ENCODE assay signal across 10 cellular contexts in genomic region chr4:48139688-48140087, GRCh38. TPM values are rescaled to one million over a fixed set of nuclear protein-coding genes. Genes with fewer than 3 reads are reported as not detected.
DNase-seq lines count a peak whose midpoint lies in the region; ATAC-seq and TF ChIP-seq lines count a peak whose summit lies in the region.
"Had no signal": no experiment of that assay in that cellular context is flagged by ENCODE, and none has a peak within 500 bp of the region (broad histone marks: within the 10 kb centered on the region; RNA-seq: fewer than 3 reads in every experiment).

No MANE protein-coding gene starts in this region.

- H3K36me3 ChIP-seq in SK-N-SH (replicated peaks in 1 of 2; ENCODE audit: control insufficient read depth in 1 of 2, insufficient read depth in 2 of 2, low read length in 1 of 2): no peaks in the 10 kb centered on the region
- H3K36me3 ChIP-seq: ovary had no signal

- POLR2A ChIA-PET in SK-N-SH (lab: Yijun Ruan, JAX): no interaction called here

- no peak overlapping the region for H3K4me3 Mint-ChIP-seq in natural killer cell treated with Interleukin-12 subunit alpha and Interleukin-12 subunit beta and Interleukin-15 and Interleukin-18, amount 100 ng/mL, for 72 hours
- no peak overlapping the region for H3K4me3 Mint-ChIP-seq in natural killer cell
- H3K4me3 Mint-ChIP-seq in stimulated activated naive CD8-positive, alpha-beta T cell treated with anti-CD3 and anti-CD28 coated beads, Interleukin-15, amount 100 ng/mL, for 72 hours: peak overlapping the region; percentile 73 to 86

- ATAC-seq in natural killer cell treated with Interleukin-12 subunit alpha and Interleukin-12 subunit beta and Interleukin-15 and Interleukin-18, amount 100 ng/mL, for 72 hours: no peak
- ATAC-seq in natural killer cell: no peak
- ATAC-seq in stimulated activated naive CD8-positive, alpha-beta T cell treated with anti-CD3 and anti-CD28 coated beads, Interleukin-15, amount 100 ng/mL, for 72 hours: no peak

- H3K9ac ChIP-seq in SK-N-SH: no peak overlapping the region

- H3K9me3 ChIP-seq in SK-N-SH: no peaks in the 10 kb centered on the region
- H3K9me3 ChIP-seq: ovary had no signal

- H3K27ac Mint-ChIP-seq in natural killer cell treated with Interleukin-12 subunit alpha and Interleukin-12 subunit beta and Interleukin-15 and Interleukin-18, amount 100 ng/mL, for 72 hours: peak overlapping the region; percentile 88 to 93
- peak overlapping the region in 1 of 2 donors; percentile 91 for H3K27ac Mint-ChIP-seq in natural killer cell
- peak overlapping the region; percentile 88 to 89 for H3K27ac Mint-ChIP-seq in stimulated activated naive CD8-positive, alpha-beta T cell treated with anti-CD3 and anti-CD28 coated beads, Interleukin-15, amount 100 ng/mL, for 72 hours

- H3K27ac ChIP-seq in SK-N-SH (ENCODE audit: low read depth in 2 of 2, low read length in 1 of 2): peak overlapping the region in 1 of 2 experiments; percentile 27; a peak in 1 of 4 replicates
- H3K27ac ChIP-seq: ovary had no signal

- no peaks in the 10 kb centered on the region for H3K9me3 Mint-ChIP-seq in natural killer cell treated with Interleukin-12 subunit alpha and Interleukin-12 subunit beta and Interleukin-15 and Interleukin-18, amount 100 ng/mL, for 72 hours
- H3K9me3 Mint-ChIP-seq in natural killer cell: no peaks in the 10 kb centered on the region
- no peaks in the 10 kb centered on the region for H3K9me3 Mint-ChIP-seq in stimulated activated naive CD8-positive, alpha-beta T cell treated with anti-CD3 and anti-CD28 coated beads, Interleukin-15, amount 100 ng/mL, for 72 hours

- H3F3A ChIP-seq in SK-N-SH (replicated peaks; ENCODE audit: insufficient read depth): no peaks in the 10 kb centered on the region

- no peaks in the 10 kb centered on the region for H3K27me3 ChIP-seq in SK-N-SH (ENCODE audit: insufficient read depth)
- H3K27me3 ChIP-seq: ovary had no signal

- no peaks in the 10 kb centered on the region for H4K20me1 ChIP-seq in SK-N-SH (ENCODE audit: insufficient read depth)

- DNase-seq in natural killer cell treated with Interleukin-12 subunit alpha and Interleukin-12 subunit beta and Interleukin-15 and Interleukin-18, amount 100 ng/mL, for 72 hours (ENCODE audit: low spot score): no peak
- DNase-seq in natural killer cell: no peak
- no peak for DNase-seq in SK-N-SH
- peak; percentile 67 for DNase-seq in dermis blood vessel endothelial cell
- no peak for DNase-seq in stimulated activated naive CD8-positive, alpha-beta T cell treated with anti-CD3 and anti-CD28 coated beads, Interleukin-15, amount 100 ng/mL, for 72 hours
- DNase-seq in cortex of kidney (lab: John Stamatoyannopoulos, UW): no peak
- no peak for DNase-seq in SKM-1 (lab: John Stamatoyannopoulos, UW; ENCODE audit: unreplicated experiment)
- DNase-seq in GM19240 (ENCODE audit: insufficient read length, low spot score): no peak
- DNase-seq: NCI-H510A, ovary had no signal

- no peaks in the 10 kb centered on the region for H3K9me2 ChIP-seq in SK-N-SH

- H3K4me2 ChIP-seq in SK-N-SH: no peak overlapping the region

- no peaks in the 10 kb centered on the region for H3K36me3 Mint-ChIP-seq in natural killer cell treated with Interleukin-12 subunit alpha and Interleukin-12 subunit beta and Interleukin-15 and Interleukin-18, amount 100 ng/mL, for 72 hours
- H3K36me3 Mint-ChIP-seq in natural killer cell: no peaks in the 10 kb centered on the region

- H3K79me2 ChIP-seq in SK-N-SH (ENCODE audit: insufficient read depth): no peaks in the 10 kb centered on the region

- TF ChIP-seq CTCF in natural killer cell (IDR thresholded peaks at IDR 0.05) (no peak), SK-N-SH (IDR thresholded peaks at IDR 0.05) (no peak)

- H3K4me1 ChIP-seq in SK-N-SH (ENCODE audit: control insufficient read depth in 1 of 2, insufficient read depth in 2 of 2, low read depth in 1 of 2, low read length in 1 of 2): peaks cover 0 to 17% of the 10 kb centered on the region in 2 experiments; a peak in 1 of 4 replicates

- WGBS in SK-N-SH (ENCODE audit: low lambda C conversion rate): 58% methylated on average over 3 of the region's 3 CpGs

- no peak overlapping the region for H2AFZ ChIP-seq in SK-N-SH (ENCODE audit: low read depth)

- CTCF ChIA-PET in SK-N-SH (lab: Yijun Ruan, JAX): interaction anchor here (0.7 to 1.6 kb wide), 7 partner anchors 10 to 434 kb away, joined by 3 to 5 read pairs (median 4); no protein-coding TSS in a partner anchor

- peaks cover 45 to 55% of the 10 kb centered on the region in 2 donors for H3K4me1 Mint-ChIP-seq in natural killer cell treated with Interleukin-12 subunit alpha and Interleukin-12 subunit beta and Interleukin-15 and Interleukin-18, amount 100 ng/mL, for 72 hours (ENCODE audit: low read depth in 2 of 2)
- H3K4me1 Mint-ChIP-seq in natural killer cell: peaks cover 57 to 60% of the 10 kb centered on the region in 2 donors
- peaks cover 66% of the 10 kb centered on the region for H3K4me1 Mint-ChIP-seq in stimulated activated naive CD8-positive, alpha-beta T cell treated with anti-CD3 and anti-CD28 coated beads, Interleukin-15, amount 100 ng/mL, for 72 hours

- intact Hi-C loops in natural killer cell (cut with micrococcal nuclease): loop anchor here (1.0 to 10.0 kb wide), 2 partner anchors 25 to 225 kb away; partner anchors contain the start of gene NFXL1

- TF ChIP-seq RAD21 in SK-N-SH (IDR thresholded peaks at IDR 0.05; ENCODE audit: low read length): no peak

- no peaks in the 10 kb centered on the region for H3K27me3 Mint-ChIP-seq in natural killer cell treated with Interleukin-12 subunit alpha and Interleukin-12 subunit beta and Interleukin-15 and Interleukin-18, amount 100 ng/mL, for 72 hours
- no peaks in the 10 kb centered on the region for H3K27me3 Mint-ChIP-seq in natural killer cell (ENCODE audit: low read depth in 2 of 2)
- no peaks in the 10 kb centered on the region for H3K27me3 Mint-ChIP-seq in stimulated activated naive CD8-positive, alpha-beta T cell treated with anti-CD3 and anti-CD28 coated beads, Interleukin-15, amount 100 ng/mL, for 72 hours

- TF ChIP-seq EP300 in SK-N-SH (IDR thresholded peaks at IDR 0.05; ENCODE audit: borderline replicate concordance in 1 of 2, low read depth in 1 of 2, low read length in 1 of 2): no peak

- H3K4me3 ChIP-seq in SK-N-SH (ENCODE audit: low read depth in 2 of 2, low read length in 1 of 2): no peak overlapping the region
- H3K4me3 ChIP-seq: ovary had no signal

TF ChIP-seq in SK-N-SH, 30 proteins besides CTCF, POLR2A, EP300 and RAD21:
- TF ChIP-seq TAF1 (IDR thresholded peaks at IDR 0.05; ENCODE audit: borderline replicate concordance, low read depth, low read length): no peak
- TF ChIP-seq PBX3 (IDR thresholded peaks at IDR 0.05): no peak
- TF ChIP-seq NFIC (IDR thresholded peaks at IDR 0.05; ENCODE audit: borderline replicate concordance): peak; percentile 47; the same call in 1 of the 2 replicates
- TF ChIP-seq USF1 (IDR thresholded peaks at IDR 0.05; ENCODE audit: borderline replicate concordance, low read depth): no peak
- TF ChIP-seq CHD2 (IDR thresholded peaks at IDR 0.05; ENCODE audit: low read length, partially characterized antibody): no peak
- TF ChIP-seq YY1 (IDR thresholded peaks at IDR 0.05; ENCODE audit: low read depth): 0 out of 2 replicates have a peak, but pooled peaks have one; percentile 30
TF ChIP-seq in SK-N-SH: peak in this region for 2.

RNA-seq across cellular contexts. Expression of gene TXK, which starts 5.6 kb away (rescaled TPM):
- 10 to 100 TPM; 26.1 to 60.2 TPM for total RNA-seq in natural killer cell treated with Interleukin-12 subunit alpha and Interleukin-12 subunit beta and Interleukin-15 and Interleukin-18, amount 100 ng/mL, for 72 hours
- total RNA-seq in natural killer cell: 100 to 1,000 TPM; 197 to 338 (median 225) TPM
- 0.60 and 0.61 TPM in 2 replicates for polyA plus RNA-seq in SK-N-SH (2012; rRNA removed)
- 0.66 and 0.72 TPM in 2 replicates for polyA plus RNA-seq in SK-N-SH (2012; cell fraction: cytosol; rRNA removed)
- polyA plus RNA-seq in SK-N-SH (2012; cell fraction: nucleus; rRNA removed): 0.93 and 1.4 TPM in 2 replicates
- total RNA-seq in dermis blood vessel endothelial cell: 0.17 and 0.23 TPM in 2 replicates

Comparison
In these comparisons a context has a peak if more than half of its experiments do, and no peak if none do; other contexts are left out.
1. H3K4me3 Mint-ChIP-seq: peak in stimulated activated naive CD8-positive, alpha-beta T cell treated with anti-CD3 and anti-CD28 coated beads, Interleukin-15, amount 100 ng/mL, for 72 hours (2 of 2); none in natural killer cell treated with Interleukin-12 subunit alpha and Interleukin-12 subunit beta and Interleukin-15 and Interleukin-18, amount 100 ng/mL, for 72 hours (single experiment) and natural killer cell (single experiment).
2. RNA of gene TXK, which starts 5.6 kb away (total RNA-seq): 197 to 338 TPM in natural killer cell and 26.1 to 60.2 TPM in natural killer cell treated with Interleukin-12 subunit alpha and Interleukin-12 subunit beta and Interleukin-15 and Interleukin-18, amount 100 ng/mL, for 72 hours; 0.17 to 0.23 TPM in dermis blood vessel endothelial cell; every median in the first group is over 10 times any median in the second.